Comparison of ENCODE assay signal across 8 cellular contexts in genomic region chr4:118279328-118279727, GRCh38.
DNase-seq lines count a peak whose midpoint lies in the region; ATAC-seq, FAIRE-seq and TF ChIP-seq lines count a peak whose summit lies in the region.

No MANE protein-coding gene starts in this region.

- ATAC-seq in SK-N-SH treated with all-trans-retinoic acid at 6 μM for 48 hours = no peak

- TF ChIP-seq POLR2A in esophagus squamous epithelium (IDR thresholded peaks at IDR 0.05) (no peak), prostate gland (IDR thresholded peaks at IDR 0.05) (no peak), H54 (IDR thresholded peaks at IDR 0.05; ENCODE audit: low read depth, low read length) (no peak)

- no peak for TF ChIP-seq CTCF in GM06990 (IDR thresholded peaks at IDR 0.05; ENCODE audit: insufficient read depth, low read length, poor library complexity, severe bottlenecking)
- no peak for TF ChIP-seq CTCF in esophagus squamous epithelium (IDR thresholded peaks at IDR 0.05)
- TF ChIP-seq CTCF in prostate gland (IDR thresholded peaks at IDR 0.05) = no peak

- DNase-seq in GM06990 (ENCODE audit: extremely low read depth, insufficient read length) (no peak), esophagus squamous epithelium (lab: John Stamatoyannopoulos, UW) (no peak), prostate gland (ENCODE audit: low spot score) (no peak), posterior cingulate gyrus (no peak), COLO829 (ENCODE audit: low spot score) (no peak), retina (no peak), H54 (ENCODE audit: insufficient read length, low spot score) (no peak)

- H3K4me1 ChIP-seq in esophagus squamous epithelium (peaks cover 0 to 50% (median 14%) of the 10 kb centered on the region in 3 donors), prostate gland (replicated peaks) (peaks cover 6% of the 10 kb centered on the region)

- WGBS in esophagus squamous epithelium, 2 donors = 4 to 12% methylated on average over 13 of the region's 13 CpGs
- WGBS in prostate gland = 4% methylated on average over 13 of the region's 13 CpGs

- H3K27me3 ChIP-seq in GM06990 (replicated peaks; ENCODE audit: control insufficient read depth, insufficient read depth, low read length) (no peaks in the 10 kb centered on the region), esophagus squamous epithelium (no peaks in the 10 kb centered on the region), prostate gland (replicated peaks; ENCODE audit: insufficient read depth) (no peaks in the 10 kb centered on the region)

- FAIRE-seq in H54 (lab: Jason Lieb, UNC) = no peak

- no peaks in the 10 kb centered on the region for H3K9me3 ChIP-seq in esophagus squamous epithelium
- H3K9me3 ChIP-seq in prostate gland = no peaks in the 10 kb centered on the region

- H3K27ac ChIP-seq in esophagus squamous epithelium = peak overlapping the region; percentile 95 to 98 (median 97)
- H3K27ac ChIP-seq in prostate gland = peak overlapping the region; percentile 91 to 93

- H3K4me3 ChIP-seq in GM06990 (replicated peaks; ENCODE audit: low read depth, low read length) (peak overlapping the region; percentile 87), esophagus squamous epithelium (peak overlapping the region; percentile 79 to 96 (median 86)), prostate gland (peak overlapping the region; percentile 76 to 81)

- H3K36me3 ChIP-seq in GM06990 (ENCODE audit: control insufficient read depth, insufficient read depth, low read length) = peaks cover 9% of the 10 kb centered on the region
- peaks cover 0 to 21% (median 0%) of the 10 kb centered on the region in 3 donors for H3K36me3 ChIP-seq in esophagus squamous epithelium
- H3K36me3 ChIP-seq in prostate gland = no peaks in the 10 kb centered on the region

- intact Hi-C loops in esophagus squamous epithelium (cut with DNase I) (no loop called here), prostate gland (cut with DNase I) (no loop called here), posterior cingulate gyrus (cut with DNase I) (no loop called here)

TF ChIP-seq in SK-N-SH treated with all-trans-retinoic acid at 6 μM for 48 hours, 23 proteins besides CTCF, POLR2A, EP300 and RAD21:
- no peak for TF ChIP-seq ZFP30 (CRISPR knock-in tag; IDR thresholded peaks at IDR 0.05)
- no peak for TF ChIP-seq ZNF565 (CRISPR knock-in tag; conservative IDR thresholded peaks at IDR 0.05; ENCODE audit: low read depth)
- TF ChIP-seq, protein P1, sequence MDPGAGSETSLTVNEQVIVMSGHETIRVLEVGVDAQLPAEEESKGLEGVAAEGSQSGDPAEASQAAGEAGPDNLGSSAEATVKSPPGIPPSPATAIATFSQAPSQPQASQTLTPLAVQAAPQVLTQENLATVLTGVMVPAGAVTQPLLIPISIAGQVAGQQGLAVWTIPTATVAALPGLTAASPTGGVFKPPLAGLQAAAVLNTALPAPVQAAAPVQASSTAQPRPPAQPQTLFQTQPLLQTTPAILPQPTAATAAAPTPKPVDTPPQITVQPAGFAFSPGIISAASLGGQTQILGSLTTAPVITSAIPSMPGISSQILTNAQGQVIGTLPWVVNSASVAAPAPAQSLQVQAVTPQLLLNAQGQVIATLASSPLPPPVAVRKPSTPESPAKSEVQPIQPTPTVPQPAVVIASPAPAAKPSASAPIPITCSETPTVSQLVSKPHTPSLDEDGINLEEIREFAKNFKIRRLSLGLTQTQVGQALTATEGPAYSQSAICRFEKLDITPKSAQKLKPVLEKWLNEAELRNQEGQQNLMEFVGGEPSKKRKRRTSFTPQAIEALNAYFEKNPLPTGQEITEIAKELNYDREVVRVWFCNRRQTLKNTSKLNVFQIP (CRISPR knock-in tag; IDR thresholded peaks at IDR 0.05; ENCODE audit: borderline replicate concordance, low read depth) = 0 out of 2 replicates have a peak, but pooled peaks have one; percentile 55
- TF ChIP-seq ISL1 (CRISPR knock-in tag; IDR thresholded peaks at IDR 0.05) = no peak
- TF ChIP-seq GLIS3 (CRISPR knock-in tag; IDR thresholded peaks at IDR 0.05) = no peak
- TF ChIP-seq ZNF8 (CRISPR knock-in tag; IDR thresholded peaks at IDR 0.05) = no peak
- no peak for TF ChIP-seq RARB (CRISPR knock-in tag; IDR thresholded peaks at IDR 0.05)
